In the genomic region with DNA sequence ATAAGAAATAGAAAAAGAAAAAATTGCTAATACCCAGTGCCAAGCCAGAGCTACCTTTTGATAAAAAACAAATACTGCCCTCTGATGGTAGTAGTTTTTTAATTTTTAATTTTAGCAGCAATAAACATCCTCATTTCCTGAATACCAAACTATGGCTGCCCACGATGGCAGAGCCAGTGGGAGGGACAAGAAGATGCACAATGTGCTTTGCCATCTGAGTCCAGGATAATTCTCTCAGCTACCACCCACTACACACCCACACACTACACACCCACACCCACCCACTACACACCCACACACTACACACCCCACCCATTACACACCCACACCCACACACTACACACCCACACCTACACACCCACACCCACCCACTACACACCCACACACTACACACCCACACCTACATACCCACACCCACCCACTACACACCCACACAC, we compare ENCODE assay signal across 9 cellular contexts. TPM values are rescaled to one million over a fixed set of nuclear protein-coding genes. Genes with fewer than 3 reads are reported as not detected.
DNase-seq lines count a peak whose midpoint lies in the region; ATAC-seq and TF ChIP-seq lines count a peak whose summit lies in the region.
"Had no signal": no experiment of that assay in that cellular context is flagged by ENCODE, and none has a peak within 500 bp of the region (broad histone marks: within the 10 kb centered on the region; RNA-seq: fewer than 3 reads in every experiment).

No MANE protein-coding gene starts in this region.

- peaks cover 5% of the 10 kb centered on the region for H3K4me1 ChIP-seq in CD8-positive, alpha-beta memory T cell (ENCODE audit: insufficient read depth, low read length)
- 0 out of 2 replicates have a peak, but pooled peaks cover 1% of the 10 kb centered on the region for H3K4me1 ChIP-seq in IMR-90 (ENCODE audit: control insufficient read depth, insufficient read depth, low read length)

- peak overlapping the region in 1 of 2 experiments; percentile 64; a peak in 2 of 4 replicates for H4K8ac ChIP-seq in IMR-90 (ENCODE audit: low read depth in 2 of 2, low read length in 2 of 2)

- H3K27ac ChIP-seq in CD8-positive, alpha-beta memory T cell (ENCODE audit: low read depth, low read length), result no peak overlapping the region
- H3K27ac ChIP-seq in IMR-90 (ENCODE audit: insufficient read depth, low read length) (no peak overlapping the region), VCaP (no peak overlapping the region)

- no peak overlapping the region for H3K23ac ChIP-seq in IMR-90 (ENCODE audit: low read depth, low read length)

- BruUV-seq in IMR-90 (replicated peaks; lab: Mats Ljungman, UMichigan), result no TSS peak

- no peak overlapping the region for H2AK9ac ChIP-seq in IMR-90 (replicated peaks; ENCODE audit: low read depth, low read length, poor library complexity)

- H3K27me3 Mint-ChIP-seq in CD8-positive, alpha-beta memory T cell, result no peaks in the 10 kb centered on the region

- no peak overlapping the region for H3K56ac ChIP-seq in IMR-90 (ENCODE audit: extremely low read depth, insufficient read depth, low read length)

- TF ChIP-seq CTCF in IMR-90 (conservative IDR thresholded peaks at IDR 0.05; ENCODE audit: low read depth, low read length) (no peak), VCaP (conservative IDR thresholded peaks at IDR 0.05) (peak; percentile 31)

- H3K18ac ChIP-seq in IMR-90 (ENCODE audit: low read depth, low read length), result no peak overlapping the region

- ATAC-seq in IMR-90 (ENCODE audit: low read depth), result peak; percentile 68
- ATAC-seq in HG03571 (IDR thresholded peaks at IDR 0.05; ENCODE audit: unreplicated experiment), result no peak

- no peak for TF ChIP-seq RAD21 in IMR-90 (IDR thresholded peaks at IDR 0.05; ENCODE audit: low read length)

- no peak overlapping the region for H3K4me3 ChIP-seq in CD8-positive, alpha-beta memory T cell (ENCODE audit: low read length)
- H3K4me3 ChIP-seq in IMR-90 (ENCODE audit: insufficient read depth, low read depth, low read length), result no peak overlapping the region

- H3K4ac ChIP-seq in IMR-90 (ENCODE audit: low read depth, low read length), result no peak overlapping the region

- intact Hi-C loops in IMR-90 (cut with micrococcal nuclease), result no loop called here

- no peaks in the 10 kb centered on the region for H3K9me1 ChIP-seq in IMR-90 (ENCODE audit: insufficient read depth, low read length)

- H3K4me2 ChIP-seq in IMR-90 (ENCODE audit: low read depth, low read length), result peak overlapping the region; percentile 36; the same call in 1 of the 2 replicates

- POLR2A ChIA-PET in CD8-positive, alpha-beta memory T cell (lab: Charles Lee), result interaction anchor here (0.6 to 0.7 kb wide), 2 partner anchors 12 to 76 kb away, joined by 3 to 5 read pairs; no protein-coding TSS in a partner anchor
- POLR2A ChIA-PET in IMR-90 (lab: Charles Lee; ENCODE audit: unreplicated experiment), result no interaction called here

- no peaks in the 10 kb centered on the region for H3K9me3 Mint-ChIP-seq in CD8-positive, alpha-beta memory T cell

- H3K4me3 Mint-ChIP-seq in CD8-positive, alpha-beta memory T cell, result no peak overlapping the region

- dilution Hi-C loops in IMR-90 (cut with HindIII; ENCODE audit: low sequenced_read_pairs, unreplicated experiment), result no loop called here

- no peaks in the 10 kb centered on the region for H3K79me1 ChIP-seq in IMR-90 (ENCODE audit: low read depth in 1 of 2, low read length in 2 of 2)

- H3K4me1 Mint-ChIP-seq in CD8-positive, alpha-beta memory T cell, result peaks cover 0 to 7% (median 2%) of the 10 kb centered on the region in 3 donors

- H2BK15ac ChIP-seq in IMR-90 (ENCODE audit: low read depth, low read length), result no peak overlapping the region

- peak in 4 of 5 donors; percentile 6 to 54 (median 24) for DNase-seq in CD8-positive, alpha-beta memory T cell
- DNase-seq in IMR-90 (peak; percentile 13), hepatic stellate cell (ENCODE audit: low spot score) (peak; percentile 50), NCI-H1048 (lab: John Stamatoyannopoulos, UW) (no peak), NCI-H1417 (lab: John Stamatoyannopoulos, UW) (no peak), NCI-H1417 treated with DMSO at 0.1 percent for 48 hours (lab: John Stamatoyannopoulos, UW) (no peak)

- H3K9me3 ChIP-seq in CD8-positive, alpha-beta memory T cell (ENCODE audit: low read length), result no peaks in the 10 kb centered on the region
- H3K9me3 ChIP-seq in IMR-90 (ENCODE audit: control insufficient read depth, insufficient read depth, low read length), result no peaks in the 10 kb centered on the region
- H3K9me3 ChIP-seq: neutrophil had no signal

- no peaks in the 10 kb centered on the region for H4K20me1 ChIP-seq in IMR-90 (ENCODE audit: insufficient read depth, low read length)

- peak overlapping the region in 3 of 8 donors; percentile 38 to 70 (median 57) for H3K27ac Mint-ChIP-seq in CD8-positive, alpha-beta memory T cell

- H2AFZ ChIP-seq in IMR-90 (replicated peaks; ENCODE audit: low read length, poor library complexity), result no peak overlapping the region

- H3K27me3 ChIP-seq in CD8-positive, alpha-beta memory T cell (ENCODE audit: insufficient read depth, low read length, poor library complexity, severe bottlenecking), result no peaks in the 10 kb centered on the region
- H3K27me3 ChIP-seq in IMR-90 (ENCODE audit: control insufficient read depth, insufficient read depth, low read length), result peaks cover 7% of the 10 kb centered on the region
- H3K27me3 ChIP-seq: neutrophil had no signal

- CTCF ChIA-PET in CD8-positive, alpha-beta memory T cell (lab: Charles Lee), result interaction anchor here (0.7 to 1.2 kb wide), 5 partner anchors 10 to 165 kb away, joined by 3 to 6 read pairs (median 4); no protein-coding TSS in a partner anchor
- CTCF ChIA-PET in IMR-90 (lab: Yijun Ruan, JAX), result no interaction called here

- H3K36me3 ChIP-seq in CD8-positive, alpha-beta memory T cell (ENCODE audit: insufficient read depth, low read length), result no peaks in the 10 kb centered on the region
- no peaks in the 10 kb centered on the region for H3K36me3 ChIP-seq in IMR-90 (ENCODE audit: control insufficient read depth, insufficient read depth, low read length)
- H3K36me3 ChIP-seq: neutrophil had no signal

- H3K14ac ChIP-seq in IMR-90 (replicated peaks; ENCODE audit: low read depth, low read length), result no peak overlapping the region

- no peak for TF ChIP-seq POLR2A in IMR-90 (IDR thresholded peaks at IDR 0.05; ENCODE audit: low read depth, low read length)

- H2BK120ac ChIP-seq in IMR-90 (ENCODE audit: low read depth, low read length), result no peak overlapping the region

- in situ Hi-C loops in IMR-90 (cut with MboI; ENCODE audit: low sequenced_read_pairs), result no loop called here

- H4K91ac ChIP-seq in IMR-90 (ENCODE audit: insufficient read depth, low read depth, low read length), result no peak overlapping the region

- 0% methylated on average over 1 of the region's 1 CpG; no CpG with 5 or more reads in 1 of the 2 experiments for WGBS in IMR-90 (ENCODE audit: extremely low coverage in 2 of 2, insufficient read length in 1 of 2), 2 experiments

- H2AK5ac ChIP-seq in IMR-90 (ENCODE audit: low read depth, low read length), result no peak overlapping the region

- peak overlapping the region; percentile 87 for H2BK5ac ChIP-seq in IMR-90 (ENCODE audit: low read depth, low read length, poor library complexity, severe bottlenecking)

- H3K9ac ChIP-seq in IMR-90 (ENCODE audit: low read depth, low read length), result no peak overlapping the region

- no peak overlapping the region for H2BK20ac ChIP-seq in IMR-90 (ENCODE audit: low read depth, low read length)

- H3K36me3 Mint-ChIP-seq in CD8-positive, alpha-beta memory T cell, result peaks cover 0 to 1% (median 0%) of the 10 kb centered on the region in 3 donors

- peak overlapping the region; percentile 19 for H4K5ac ChIP-seq in IMR-90 (ENCODE audit: low read depth, low read length)

TF ChIP-seq in IMR-90, 13 proteins besides CTCF, POLR2A, EP300 and RAD21:
- no peak for TF ChIP-seq MAFK (IDR thresholded peaks at IDR 0.05; ENCODE audit: low read depth, low read length)

RNA-seq across cellular contexts. Expression of a gene that starts 17.8 kb away (rescaled TPM):
- total RNA-seq in CD8-positive, alpha-beta memory T cell, result 1 to 10 TPM; 7.3 to 7.4 TPM
- 7.4 TPM for polyA plus RNA-seq in CD8-positive, alpha-beta memory T cell
- total RNA-seq in IMR-90 (2012; rRNA removed), result 1.1 and 1.7 TPM in 2 replicates
- 0.98 and 1.4 TPM in 2 replicates for polyA plus RNA-seq in IMR-90 (2012; rRNA removed)
- polyA plus RNA-seq in IMR-90 (2012; cell fraction: cytosol; rRNA removed), result 0.66 and 0.71 TPM in 2 replicates
- polyA plus RNA-seq in IMR-90 (2012; cell fraction: nucleus; rRNA removed; ENCODE audit: low replicate concordance), result 0.14 and 0.19 TPM in 2 replicates

RNA-seq across cellular contexts. Expression of a gene that starts 18.0 kb away (rescaled TPM):
- total RNA-seq in CD8-positive, alpha-beta memory T cell, result 10 to 100 TPM; 49.0 to 50.5 TPM
- 38.7 TPM for polyA plus RNA-seq in CD8-positive, alpha-beta memory T cell
- 14.5 and 22.2 TPM in 2 replicates for total RNA-seq in IMR-90 (2012; rRNA removed)
- polyA plus RNA-seq in IMR-90 (2012; rRNA removed), result 7.9 and 9.4 TPM in 2 replicates
- 2.3 and 3.5 TPM in 2 replicates for polyA plus RNA-seq in IMR-90 (2012; cell fraction: cytosol; rRNA removed)
- 0.60 and 3.1 TPM in 2 replicates for polyA plus RNA-seq in IMR-90 (2012; cell fraction: nucleus; rRNA removed; ENCODE audit: low replicate concordance)

RNA-seq across cellular contexts. Expression of a gene that starts 45.4 kb away (rescaled TPM):
- 10 to 100 TPM; 81.2 to 85.4 TPM for total RNA-seq in CD8-positive, alpha-beta memory T cell
- 38.0 TPM for polyA plus RNA-seq in CD8-positive, alpha-beta memory T cell
- total RNA-seq in IMR-90 (2012; rRNA removed), result 33.9 and 36.0 TPM in 2 replicates
- 28.6 and 31.8 TPM in 2 replicates for polyA plus RNA-seq in IMR-90 (2012; rRNA removed)
- polyA plus RNA-seq in IMR-90 (2012; cell fraction: cytosol; rRNA removed), result 7.9 and 19.7 TPM in 2 replicates
- 2.4 and 14.3 TPM in 2 replicates for polyA plus RNA-seq in IMR-90 (2012; cell fraction: nucleus; rRNA removed; ENCODE audit: low replicate concordance)

RNA-seq across cellular contexts. Expression of a gene that starts 54.7 kb away (rescaled TPM):
- total RNA-seq in CD8-positive, alpha-beta memory T cell, result 10 to 100 TPM; 15.6 to 17.0 TPM
- polyA plus RNA-seq in CD8-positive, alpha-beta memory T cell, result 3.5 TPM
- under 0.01 TPM in 1 of 2 replicates, not detected in the other for total RNA-seq in IMR-90 (2012; rRNA removed)
- polyA plus RNA-seq in IMR-90 (2012; rRNA removed), result 0.10 and 0.16 TPM in 2 replicates
- 0.04 and 0.15 TPM in 2 replicates for polyA plus RNA-seq in IMR-90 (2012; cell fraction: cytosol; rRNA removed)
- 0.07 and 0.22 TPM in 2 replicates for polyA plus RNA-seq in IMR-90 (2012; cell fraction: nucleus; rRNA removed; ENCODE audit: low replicate concordance)

Comparison
In these comparisons a context has a peak if more than half of its experiments do, and no peak if none do; other contexts are left out.
1. DNase-seq: peak in CD8-positive, alpha-beta memory T cell (4 of 5), IMR-90 (single experiment) and hepatic stellate cell (single experiment); none in NCI-H1048 (single experiment), NCI-H1417 (0 of 3) and NCI-H1417 treated with DMSO at 0.1 percent for 48 hours (single experiment).